ENCODE assay signal across 1 cellular context in genomic region chr1:1063945-1064831, GRCh38.
A peak's percentile ranks its signal among the peaks of the same experiment; 100 is the strongest.
TF ChIP-seq lines count a peak whose summit lies in the region.

No MANE protein-coding gene starts in this region.

TF ChIP-seq in HEK293, 187 proteins besides CTCF, POLR2A, EP300 and RAD21 (continued from another document and continues in another):
- no peak for TF ChIP-seq PRDM2 (tag by site-specific recombination; IDR thresholded peaks at IDR 0.05; ENCODE audit: borderline replicate concordance)
- no peak for TF ChIP-seq ZNF112 (tag by site-specific recombination; IDR thresholded peaks at IDR 0.05)
- no peak for TF ChIP-seq REPIN1 (tag by site-specific recombination; IDR thresholded peaks at IDR 0.05; ENCODE audit: low read depth)
- TF ChIP-seq ZNF561 (tag by site-specific recombination; IDR thresholded peaks at IDR 0.05; ENCODE audit: borderline replicate concordance), result no peak
- TF ChIP-seq ZNF624 (tag by site-specific recombination; IDR thresholded peaks at IDR 0.05), result no peak
- no peak for TF ChIP-seq ZNF677 (tag by site-specific recombination; IDR thresholded peaks at IDR 0.05)
- TF ChIP-seq SP2 (tag by site-specific recombination; IDR thresholded peaks at IDR 0.05), result peak; percentile 88
- no peak for TF ChIP-seq ZNF510 (tag by site-specific recombination; IDR thresholded peaks at IDR 0.05; ENCODE audit: insufficient replicate concordance)
- no peak for TF ChIP-seq ZNF19 (tag by site-specific recombination; IDR thresholded peaks at IDR 0.05; ENCODE audit: low read depth)
- peak; percentile 98 for TF ChIP-seq ZFHX2 (tag by site-specific recombination; conservative IDR thresholded peaks at IDR 0.05)
- no peak for TF ChIP-seq MEIS1 (CRISPR knock-in tag; IDR thresholded peaks at IDR 0.05; ENCODE audit: borderline replicate concordance)
- no peak for TF ChIP-seq ZNF18 (tag by site-specific recombination; IDR thresholded peaks at IDR 0.05)
- TF ChIP-seq ZNF416 (tag by site-specific recombination; IDR thresholded peaks at IDR 0.05), result no peak
- TF ChIP-seq ZNF626 (tag by site-specific recombination; IDR thresholded peaks at IDR 0.05), result no peak
- TF ChIP-seq ZNF555 (tag by site-specific recombination; conservative IDR thresholded peaks at IDR 0.05), result no peak
- TF ChIP-seq ZNF48 (tag by site-specific recombination; IDR thresholded peaks at IDR 0.05), result no peak
- no peak for TF ChIP-seq PRDM1 (tag by site-specific recombination; IDR thresholded peaks at IDR 0.05)
- TF ChIP-seq ZNF184 (tag by site-specific recombination; IDR thresholded peaks at IDR 0.05), result no peak
- no peak for TF ChIP-seq ZNF248 (tag by site-specific recombination; IDR thresholded peaks at IDR 0.05)
- TF ChIP-seq ZNF24 (tag by site-specific recombination; IDR thresholded peaks at IDR 0.05), result peak; percentile 82; the same call in 1 of the 2 replicates
- TF ChIP-seq ZBTB8A (tag by site-specific recombination; IDR thresholded peaks at IDR 0.05), result peak; percentile 64
- peak; percentile 88 for TF ChIP-seq ZNF398 (tag by site-specific recombination; IDR thresholded peaks at IDR 0.05)
- no peak for TF ChIP-seq ZNF776 (tag by site-specific recombination; IDR thresholded peaks at IDR 0.05; ENCODE audit: borderline replicate concordance)
- peak; percentile 63; the same call in 1 of the 2 replicates for TF ChIP-seq ZFP69B (tag by site-specific recombination; IDR thresholded peaks at IDR 0.05)
- TF ChIP-seq ZNF211 (tag by site-specific recombination; IDR thresholded peaks at IDR 0.05; ENCODE audit: low read depth), result no peak
- peak; percentile 99 for TF ChIP-seq ZEB2 (tag by site-specific recombination; IDR thresholded peaks at IDR 0.05)
- TF ChIP-seq GLI2 (tag by site-specific recombination; IDR thresholded peaks at IDR 0.05; ENCODE audit: borderline replicate concordance, low read depth), result no peak
- TF ChIP-seq ZFP3 (tag by site-specific recombination; IDR thresholded peaks at IDR 0.05; ENCODE audit: low read depth), result no peak
- TF ChIP-seq ZNF654 (tag by site-specific recombination; IDR thresholded peaks at IDR 0.05; ENCODE audit: low read depth), result no peak
- no peak for TF ChIP-seq TCF7L2 (IDR thresholded peaks at IDR 0.05; ENCODE audit: borderline replicate concordance, low read depth, low read length)
- no peak for TF ChIP-seq ZNF837 (tag by site-specific recombination; IDR thresholded peaks at IDR 0.05)
- TF ChIP-seq ZNF501 (tag by site-specific recombination; IDR thresholded peaks at IDR 0.05), result 0 out of 2 replicates have a peak, but pooled peaks have one; percentile 61
- TF ChIP-seq BCL11B (tag by site-specific recombination; IDR thresholded peaks at IDR 0.05; ENCODE audit: low read depth), result peak; percentile 47; the same call in 1 of the 2 replicates
- TF ChIP-seq ZBTB6 (tag by site-specific recombination; IDR thresholded peaks at IDR 0.05), result no peak
- peak; percentile 49 for TF ChIP-seq ZBTB26 (tag by site-specific recombination; optimal IDR thresholded peaks at IDR 0.05)
- no peak for TF ChIP-seq ZNF132 (tag by site-specific recombination; IDR thresholded peaks at IDR 0.05; ENCODE audit: borderline replicate concordance)
- TF ChIP-seq ZNF148 (tag by site-specific recombination; IDR thresholded peaks at IDR 0.05; ENCODE audit: borderline replicate concordance), result no peak
- peak; percentile 72 for TF ChIP-seq IKZF3 (tag by site-specific recombination; IDR thresholded peaks at IDR 0.05)
- peak; percentile 95 for TF ChIP-seq SP7 (tag by site-specific recombination; IDR thresholded peaks at IDR 0.05)
- TF ChIP-seq ELK4 (IDR thresholded peaks at IDR 0.05; ENCODE audit: borderline replicate concordance, low read depth, low read length), result no peak
- TF ChIP-seq ZNF157 (tag by site-specific recombination; IDR thresholded peaks at IDR 0.05), result no peak
- TF ChIP-seq ZNF529 (tag by site-specific recombination; IDR thresholded peaks at IDR 0.05; ENCODE audit: insufficient replicate concordance), result no peak
- TF ChIP-seq KLF9 (tag by site-specific recombination; IDR thresholded peaks at IDR 0.05; ENCODE audit: low read depth), result no peak
- no peak for TF ChIP-seq ZNF580 (tag by site-specific recombination; IDR thresholded peaks at IDR 0.05)
- TF ChIP-seq GLIS2 (tag by site-specific recombination; IDR thresholded peaks at IDR 0.05), result peak; percentile 98
- peak; percentile 67 for TF ChIP-seq SP3 (tag by site-specific recombination; IDR thresholded peaks at IDR 0.05)
- TF ChIP-seq HIC1 (tag by site-specific recombination; IDR thresholded peaks at IDR 0.05), result peak; percentile 100
